In the genomic region with DNA sequence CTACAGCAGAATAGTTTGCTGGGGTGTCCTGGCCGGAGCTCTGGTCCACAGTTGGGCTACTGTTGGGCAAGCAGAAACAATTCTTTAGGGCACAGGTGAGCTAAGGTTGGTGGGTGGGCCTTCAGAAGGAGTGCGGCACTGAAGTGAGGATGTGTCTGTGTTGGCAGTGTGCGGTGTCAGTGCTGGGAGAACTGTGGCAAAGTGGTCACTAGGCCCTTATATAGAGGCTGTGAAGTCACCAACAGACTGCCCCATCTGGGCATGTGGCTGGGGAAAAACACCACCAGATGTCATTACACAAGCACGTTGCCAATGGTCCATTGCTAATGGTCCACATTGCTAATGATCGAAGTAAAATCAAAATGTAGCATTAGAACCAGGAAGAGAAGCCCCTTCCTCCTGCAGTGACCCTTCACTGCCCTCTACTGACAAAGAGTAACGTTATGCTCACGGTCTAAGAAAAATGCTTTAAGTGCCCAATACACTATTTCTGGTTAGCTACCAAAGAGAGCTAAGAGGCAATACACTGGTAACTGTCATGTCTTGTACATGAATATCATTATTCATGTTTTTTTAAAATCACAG, we compare ENCODE assay signal across 8 cellular contexts. TPM values are rescaled to one million over a fixed set of nuclear protein-coding genes. Genes with fewer than 3 reads are reported as not detected.
DNase-seq lines count a peak whose midpoint lies in the region; ATAC-seq and TF ChIP-seq lines count a peak whose summit lies in the region.
"Had no signal": no experiment of that assay in that cellular context is flagged by ENCODE, and none has a peak within 500 bp of the region (broad histone marks: within the 10 kb centered on the region; RNA-seq: fewer than 3 reads in every experiment).

No MANE protein-coding gene starts in this region.

- TF ChIP-seq POLR2A in body of pancreas (IDR thresholded peaks at IDR 0.05) (no peak), esophagus muscularis mucosa (IDR thresholded peaks at IDR 0.05; ENCODE audit: low read depth) (no peak)

- H3K27me3 Mint-ChIP-seq in brain: no peaks in the 10 kb centered on the region

- intact Hi-C loops in body of pancreas (cut with DNase I) (no loop called here), esophagus muscularis mucosa (cut with DNase I) (no loop called here)

- H3K27ac ChIP-seq in body of pancreas (no peak overlapping the region), esophagus muscularis mucosa (replicated peaks in 1 of 4) (no peak overlapping the region)
- H3K27ac ChIP-seq: right atrium auricular region had no signal

- H3K9me3 ChIP-seq in body of pancreas (no peaks in the 10 kb centered on the region), esophagus muscularis mucosa (peaks cover 0 to 4% (median 0%) of the 10 kb centered on the region in 4 donors)

- no peaks in the 10 kb centered on the region for H3K4me1 ChIP-seq in body of pancreas
- no peaks in the 10 kb centered on the region for H3K4me1 ChIP-seq in esophagus muscularis mucosa
- H3K4me1 ChIP-seq: right atrium auricular region had no signal

- peak; percentile 52 for DNase-seq in NAMALWA (ENCODE audit: low spot score)
- peak; percentile 44 for DNase-seq in retina
- DNase-seq in body of pancreas: no peak
- DNase-seq in esophagus muscularis mucosa (ENCODE audit: extremely low spot score): no peak
- no peak for DNase-seq in GM10266 (ENCODE audit: extremely low spot score)

- H3K4me3 Mint-ChIP-seq in brain: no peak overlapping the region

- H3K36me3 Mint-ChIP-seq in brain: peaks cover 13% of the 10 kb centered on the region

- H3K9me3 Mint-ChIP-seq in brain: peaks cover 0 to 25% (median 10%) of the 10 kb centered on the region in 5 experiments

- H3K36me3 ChIP-seq in body of pancreas (replicated peaks in 1 of 2; ENCODE audit: insufficient read depth in 1 of 2, low read depth in 2 of 2) (no peaks in the 10 kb centered on the region), esophagus muscularis mucosa (no peaks in the 10 kb centered on the region)
- H3K36me3 ChIP-seq: right atrium auricular region had no signal

- 54 to 73% methylated on average over 7 of the region's 7 CpGs for WGBS in body of pancreas, 2 donors
- 47% methylated on average over 7 of the region's 7 CpGs for WGBS in esophagus muscularis mucosa

- H3K4me1 Mint-ChIP-seq in brain: no peaks in the 10 kb centered on the region

- no peak for TF ChIP-seq EP300 in esophagus muscularis mucosa (IDR thresholded peaks at IDR 0.05)

- H3K4me3 ChIP-seq in body of pancreas (no peak overlapping the region), esophagus muscularis mucosa (no peak overlapping the region)
- H3K4me3 ChIP-seq: right atrium auricular region had no signal

- TF ChIP-seq CTCF in brain (conservative IDR thresholded peaks at IDR 0.05): peak; percentile 46 to 69
- no peak for TF ChIP-seq CTCF in body of pancreas (IDR thresholded peaks at IDR 0.05)
- TF ChIP-seq CTCF in esophagus muscularis mucosa (IDR thresholded peaks at IDR 0.05): no peak
- no peak for TF ChIP-seq CTCF in GM10266 (IDR thresholded peaks at IDR 0.05; ENCODE audit: control insufficient read depth, insufficient read depth, low read depth, missing control alignments)

- no peaks in the 10 kb centered on the region for H3K27me3 ChIP-seq in body of pancreas
- H3K27me3 ChIP-seq in esophagus muscularis mucosa: no peaks in the 10 kb centered on the region
- H3K27me3 ChIP-seq: right atrium auricular region had no signal

- peak; percentile 58 for ATAC-seq in GM19463 (IDR thresholded peaks at IDR 0.05; ENCODE audit: unreplicated experiment)
- no peak for ATAC-seq in body of pancreas

- no peak overlapping the region for H3K27ac Mint-ChIP-seq in brain

RNA-seq across cellular contexts. Expression of gene SCN1A, which starts 21.3 kb away (rescaled TPM):
- 1.0 TPM for polyA plus RNA-seq in brain (ENCODE audit: insufficient read depth, low read depth, low replicate concordance)
- total RNA-seq in body of pancreas (not detected), esophagus muscularis mucosa (under 1 TPM in 1 of 4 donors, not detected in 3; under 0.01 TPM)

Comparison
In these comparisons a context has a peak if more than half of its experiments do, and no peak if none do; other contexts are left out.
1. DNase-seq: peak in NAMALWA (single experiment) and retina (single experiment); none in body of pancreas (0 of 4), esophagus muscularis mucosa (single experiment) and GM10266 (single experiment).
2. CTCF ChIP-seq: peak in brain (2 of 2); none in body of pancreas (0 of 7), esophagus muscularis mucosa (0 of 3) and GM10266 (single experiment).